ENCODE assay signal across 12 cellular contexts in genomic region chr4:174763454-174764104, GRCh38.
DNase-seq lines count a peak whose midpoint lies in the region; ATAC-seq and TF ChIP-seq lines count a peak whose summit lies in the region.
"Had no signal": no experiment of that assay in that cellular context is flagged by ENCODE, and none has a peak within 500 bp of the region (broad histone marks: within the 10 kb centered on the region; RNA-seq: fewer than 3 reads in every experiment).

No MANE protein-coding gene starts in this region.

- H3K27ac Mint-ChIP-seq in stimulated activated effector memory CD8-positive, alpha-beta T cell treated with anti-CD3 and anti-CD28 coated beads, Interleukin-12 subunit alpha, Interleukin-12 subunit beta, amount 100 ng/mL, for 72 hours = no peak overlapping the region
- H3K27ac Mint-ChIP-seq: activated CD4-positive, alpha-beta T cell treated with anti-CD3 and anti-CD28 coated beads, Interleukin-2, amount 10 ng/mL, durations not matched to agents 24 days and 14 days; activated naive CD8-positive, alpha-beta T cell had no signal

- DNase-seq in epithelial cell of esophagus (ENCODE audit: low read depth) = peak; percentile 16
- DNase-seq in stimulated activated effector memory CD8-positive, alpha-beta T cell treated with anti-CD3 and anti-CD28 coated beads, Interleukin-12 subunit alpha, Interleukin-12 subunit beta, amount 100 ng/mL, for 72 hours (ENCODE audit: low spot score in 2 of 2) = no peak
- no peak for DNase-seq in Kasumi-1 (lab: John Stamatoyannopoulos, UW)
- DNase-seq in ecto neural progenitor cell (ENCODE audit: low spot score) = no peak
- no peak for DNase-seq in GOT3 (lab: John Stamatoyannopoulos, UW)
- DNase-seq: activated CD4-positive, alpha-beta T cell treated with anti-CD3 and anti-CD28 coated beads, Interleukin-2, amount 10 ng/mL, durations not matched to agents 24 days and 14 days; SHP77 treated with DMSO at 0.1 percent for 48 hours; testis had no signal

- ATAC-seq in GM18508 (IDR thresholded peaks at IDR 0.05; ENCODE audit: insufficient read depth, unreplicated experiment) (peak; percentile 89), GM21619 (IDR thresholded peaks at IDR 0.05; ENCODE audit: unreplicated experiment) (peak; percentile 63), HG03342 (IDR thresholded peaks at IDR 0.05; ENCODE audit: unreplicated experiment) (peak; percentile 77)
- ATAC-seq in stimulated activated effector memory CD8-positive, alpha-beta T cell treated with anti-CD3 and anti-CD28 coated beads, Interleukin-12 subunit alpha, Interleukin-12 subunit beta, amount 100 ng/mL, for 72 hours = no peak

- H3K4me3 ChIP-seq in epithelial cell of esophagus (ENCODE audit: low read length) = no peak overlapping the region
- H3K4me3 ChIP-seq: testis had no signal

- no peaks in the 10 kb centered on the region for H3K4me1 Mint-ChIP-seq in stimulated activated effector memory CD8-positive, alpha-beta T cell treated with anti-CD3 and anti-CD28 coated beads, Interleukin-12 subunit alpha, Interleukin-12 subunit beta, amount 100 ng/mL, for 72 hours
- H3K4me1 Mint-ChIP-seq: activated CD4-positive, alpha-beta T cell treated with anti-CD3 and anti-CD28 coated beads, Interleukin-2, amount 10 ng/mL, durations not matched to agents 24 days and 14 days had no signal

- H3K9me3 Mint-ChIP-seq in stimulated activated effector memory CD8-positive, alpha-beta T cell treated with anti-CD3 and anti-CD28 coated beads, Interleukin-12 subunit alpha, Interleukin-12 subunit beta, amount 100 ng/mL, for 72 hours = no peaks in the 10 kb centered on the region
- H3K9me3 Mint-ChIP-seq: activated CD4-positive, alpha-beta T cell treated with anti-CD3 and anti-CD28 coated beads, Interleukin-2, amount 10 ng/mL, durations not matched to agents 24 days and 14 days had no signal

- TF ChIP-seq CTCF in epithelial cell of esophagus (IDR thresholded peaks at IDR 0.05; ENCODE audit: insufficient read depth, low read depth, low read length, missing control alignments) = no peak

- H3K4me3 Mint-ChIP-seq in stimulated activated effector memory CD8-positive, alpha-beta T cell treated with anti-CD3 and anti-CD28 coated beads, Interleukin-12 subunit alpha, Interleukin-12 subunit beta, amount 100 ng/mL, for 72 hours = no peak overlapping the region
- H3K4me3 Mint-ChIP-seq: activated CD4-positive, alpha-beta T cell treated with anti-CD3 and anti-CD28 coated beads, Interleukin-2, amount 10 ng/mL, durations not matched to agents 24 days and 14 days; activated naive CD8-positive, alpha-beta T cell had no signal

- H3K36me3 Mint-ChIP-seq in stimulated activated effector memory CD8-positive, alpha-beta T cell treated with anti-CD3 and anti-CD28 coated beads, Interleukin-12 subunit alpha, Interleukin-12 subunit beta, amount 100 ng/mL, for 72 hours = no peaks in the 10 kb centered on the region
- H3K36me3 Mint-ChIP-seq: activated naive CD8-positive, alpha-beta T cell had no signal
